In genomic region chr20:48313346-48313745, GRCh38 we compare ENCODE assay signal across 20 cellular contexts.
"Had no signal": no experiment of that assay in that cellular context is flagged by ENCODE, and none has a peak within 500 bp of the region (broad histone marks: within the 10 kb centered on the region; RNA-seq: fewer than 3 reads in every experiment).

No MANE protein-coding gene starts in this region.

- DNase-seq: cortex of kidney; effector memory CD8-positive, alpha-beta T cell; foreskin fibroblast; gastrocnemius medialis; head of caudate nucleus; left cardiac atrium; left lung; mesendoderm; midbrain; naive thymus-derived CD4-positive, alpha-beta T cell; sigmoid colon; stimulated activated CD4-positive, alpha-beta T cell treated with anti-CD3 and anti-CD28 coated beads, Interleukin-2, amount 100 ng/mL, for 24 hours; stimulated activated CD4-positive, alpha-beta T cell treated with anti-CD3 and anti-CD28 coated beads, Interleukin-4, amount 100 ng/mL, for 4 hours; stimulated activated naive CD8-positive, alpha-beta T cell treated with anti-CD3 and anti-CD28 coated beads, Interleukin-15, Interleukin-2, amounts not matched to agents 100 U/mL and 50 U/mL, for 24 hours; substantia nigra; testis; tibial artery had no signal

- H3K36me3 ChIP-seq: gastrocnemius medialis, left lung, neural progenitor cell, sigmoid colon, tibial artery had no signal

- H3K9me3 ChIP-seq: gastrocnemius medialis, left lung, sigmoid colon, testis, tibial artery had no signal

- ATAC-seq: effector memory CD8-positive, alpha-beta T cell; gastrocnemius medialis; left cardiac atrium; left lung; naive thymus-derived CD4-positive, alpha-beta T cell; stimulated activated memory B cell treated with anti-CD40 and anti-IgM and Interleukin-4, amounts not matched to agents 10 μg/mL and 1 μg/mL and 100 μg/mL, for 72 hours; stimulated activated naive CD8-positive, alpha-beta T cell treated with anti-CD3 and anti-CD28 coated beads, Interleukin-15, Interleukin-2, amounts not matched to agents 100 U/mL and 50 U/mL, for 24 hours had no signal

- H3K4me3 ChIP-seq: gastrocnemius medialis, left lung, neural progenitor cell, sigmoid colon, testis, tibial artery had no signal

- H3K27ac ChIP-seq: gastrocnemius medialis, left lung, neural progenitor cell, parathyroid adenoma, sigmoid colon, testis, tibial artery had no signal

- H3K4me1 ChIP-seq: gastrocnemius medialis, left lung, neural progenitor cell, parathyroid adenoma, sigmoid colon, tibial artery had no signal

- H3K27me3 ChIP-seq: left lung, neural progenitor cell, sigmoid colon, testis had no signal
